8 cellular contexts compared by ENCODE assay signal in the genomic region with DNA sequence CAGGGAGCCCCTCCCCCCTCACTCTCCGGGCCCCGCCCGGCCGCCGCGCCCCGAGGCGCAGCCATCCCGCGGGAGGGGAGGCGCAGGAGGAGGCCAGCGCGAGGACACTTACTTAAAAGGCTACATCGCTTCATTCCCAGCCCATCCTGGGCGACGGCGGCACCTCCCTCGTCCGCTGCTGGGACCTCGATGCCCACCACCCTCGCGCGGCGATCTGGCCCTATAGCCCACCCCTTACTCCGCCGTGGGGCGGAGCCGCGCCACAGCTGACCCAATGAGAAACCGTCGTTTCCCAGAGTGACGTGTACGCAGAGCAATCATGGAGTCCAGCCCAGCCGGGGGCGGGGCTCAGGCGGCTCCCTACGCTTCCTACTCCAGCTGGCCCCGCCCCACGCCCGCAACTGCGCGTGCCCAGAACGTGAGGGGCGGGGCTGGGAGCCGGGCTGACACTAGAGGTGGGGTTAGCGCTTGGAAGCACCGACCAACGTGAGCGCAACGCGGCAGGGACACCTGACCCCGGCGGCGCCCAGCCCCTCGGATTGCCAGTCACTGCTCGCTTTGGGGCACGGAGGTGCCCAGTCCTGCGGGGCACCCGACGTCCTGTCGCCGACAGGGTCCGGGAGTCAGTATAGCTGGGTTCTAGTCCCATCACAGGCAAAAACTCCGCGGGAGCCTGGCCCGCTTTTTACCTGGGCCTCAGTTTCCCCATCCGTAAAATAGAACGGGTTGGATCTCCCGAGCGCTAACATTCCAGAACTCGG. TPM values are rescaled to one million over a fixed set of nuclear protein-coding genes. Genes with fewer than 3 reads are reported as not detected.
DNase-seq lines count a peak whose midpoint lies in the region; ATAC-seq and TF ChIP-seq lines count a peak whose summit lies in the region.

Gene ANKRD27, minus strand, starts transcription at position 222 of the 761 bp plus-strand sequence. CDS start 16,165 bp downstream, outside the sequence.

- H3K4me3 Mint-ChIP-seq in activated T-helper 2 cell treated with anti-CD3 and anti-CD28 coated beads, Interferon-gamma antibody, Interleukin-2, Interleukin-4, amounts not matched to agents 10 μg/mL and 5 μg/mL and 100 μg/mL, durations not matched to agents 14 hours and 24 hours and 36 hours (ENCODE audit: low read depth), result peak within 1 kb of the TSS; percentile 95
- peak within 1 kb of the TSS; percentile 96 for H3K4me3 Mint-ChIP-seq in natural killer cell treated with Interleukin-12 subunit alpha and Interleukin-12 subunit beta and Interleukin-15 and Interleukin-18, amount 100 ng/mL, for 72 hours

- H3K36me3 Mint-ChIP-seq in activated T-helper 2 cell treated with anti-CD3 and anti-CD28 coated beads, Interferon-gamma antibody, Interleukin-2, Interleukin-4, amounts not matched to agents 10 μg/mL and 5 μg/mL and 100 μg/mL, durations not matched to agents 14 hours and 24 hours and 36 hours (ENCODE audit: low read depth), result peaks cover 4% of the 10 kb centered on the region
- no peaks in the 10 kb centered on the region for H3K36me3 Mint-ChIP-seq in natural killer cell treated with Interleukin-12 subunit alpha and Interleukin-12 subunit beta and Interleukin-15 and Interleukin-18, amount 100 ng/mL, for 72 hours

- H3K27ac ChIP-seq in RWPE2 (ENCODE audit: poor library complexity, severe bottlenecking), result peak within 1 kb of the TSS; percentile 26

- H3K4me3 ChIP-seq in RWPE2 (ENCODE audit: severe bottlenecking), result peak within 1 kb of the TSS; percentile 67

- H3K4me1 Mint-ChIP-seq in activated T-helper 2 cell treated with anti-CD3 and anti-CD28 coated beads, Interferon-gamma antibody, Interleukin-2, Interleukin-4, amounts not matched to agents 10 μg/mL and 5 μg/mL and 100 μg/mL, durations not matched to agents 14 hours and 24 hours and 36 hours (ENCODE audit: low read depth), result peaks cover 26% of the 10 kb centered on the region
- peaks cover 27 to 30% of the 10 kb centered on the region in 2 donors for H3K4me1 Mint-ChIP-seq in natural killer cell treated with Interleukin-12 subunit alpha and Interleukin-12 subunit beta and Interleukin-15 and Interleukin-18, amount 100 ng/mL, for 72 hours (ENCODE audit: low read depth in 2 of 2)

- no peaks in the 10 kb centered on the region for H3K9me3 Mint-ChIP-seq in activated T-helper 2 cell treated with anti-CD3 and anti-CD28 coated beads, Interferon-gamma antibody, Interleukin-2, Interleukin-4, amounts not matched to agents 10 μg/mL and 5 μg/mL and 100 μg/mL, durations not matched to agents 14 hours and 24 hours and 36 hours
- no peaks in the 10 kb centered on the region for H3K9me3 Mint-ChIP-seq in natural killer cell treated with Interleukin-12 subunit alpha and Interleukin-12 subunit beta and Interleukin-15 and Interleukin-18, amount 100 ng/mL, for 72 hours

- H3K36me3 ChIP-seq in RWPE2 (ENCODE audit: low read depth), result 0 out of 2 replicates have a peak, but pooled peaks cover 2% of the 10 kb centered on the region

- intact Hi-C loops in activated T-helper 2 cell treated with anti-CD3 and anti-CD28 coated beads, Interferon-gamma antibody, Interleukin-2, Interleukin-4, amounts not matched to agents 10 μg/mL and 5 μg/mL and 100 μg/mL, durations not matched to agents 14 hours and 24 hours and 36 hours (cut with micrococcal nuclease), result loop anchor here (1.0 to 10.0 kb wide), 4 partner anchors 16 to 1500 kb away; partner anchors contain the start of genes FAAP24, LSM14A, NUDT19 and PDCD5

- no peaks in the 10 kb centered on the region for H3K9me3 ChIP-seq in RWPE2 (ENCODE audit: severe bottlenecking)

- peak; percentile 90 for ATAC-seq in RWPE2 (ENCODE audit: low read depth)
- ATAC-seq in natural killer cell treated with Interleukin-12 subunit alpha and Interleukin-12 subunit beta and Interleukin-15 and Interleukin-18, amount 100 ng/mL, for 72 hours, result peak; percentile 98
- ATAC-seq in stimulated activated naive CD8-positive, alpha-beta T cell treated with anti-CD3 and anti-CD28 coated beads, Interleukin-15, Interleukin-2, amounts not matched to agents 100 U/mL and 50 U/mL, for 24 hours, result peak; percentile 98

- H3K27me3 ChIP-seq in RWPE2 (ENCODE audit: insufficient read depth, poor library complexity, severe bottlenecking), result peaks cover 25% of the 10 kb centered on the region

- H3K4me1 ChIP-seq in RWPE2 (ENCODE audit: insufficient read depth, poor library complexity, severe bottlenecking), result no peaks in the 10 kb centered on the region

- DNase-seq in EL (peak; percentile 98), H4 (ENCODE audit: low spot score) (peak; percentile 97), LoVo (ENCODE audit: low spot score) (peak; percentile 99), RWPE2 (ENCODE audit: low spot score) (peak; percentile 97), fibroblast of peridontal ligament (ENCODE audit: extremely low read depth) (peak; percentile 96)
- peak; percentile 96 for DNase-seq in activated T-helper 2 cell treated with anti-CD3 and anti-CD28 coated beads, Interferon-gamma antibody, Interleukin-2, Interleukin-4, amounts not matched to agents 10 μg/mL and 5 μg/mL and 100 μg/mL, durations not matched to agents 14 hours and 24 hours and 36 hours (ENCODE audit: low spot score)
- DNase-seq in natural killer cell treated with Interleukin-12 subunit alpha and Interleukin-12 subunit beta and Interleukin-15 and Interleukin-18, amount 100 ng/mL, for 72 hours (ENCODE audit: low spot score), result peak; percentile 99
- peak; percentile 98 for DNase-seq in stimulated activated naive CD8-positive, alpha-beta T cell treated with anti-CD3 and anti-CD28 coated beads, Interleukin-15, Interleukin-2, amounts not matched to agents 100 U/mL and 50 U/mL, for 24 hours

- H3K27ac Mint-ChIP-seq in activated T-helper 2 cell treated with anti-CD3 and anti-CD28 coated beads, Interferon-gamma antibody, Interleukin-2, Interleukin-4, amounts not matched to agents 10 μg/mL and 5 μg/mL and 100 μg/mL, durations not matched to agents 14 hours and 24 hours and 36 hours, result peak within 1 kb of the TSS; percentile 84
- peak within 1 kb of the TSS; percentile 70 to 78 for H3K27ac Mint-ChIP-seq in natural killer cell treated with Interleukin-12 subunit alpha and Interleukin-12 subunit beta and Interleukin-15 and Interleukin-18, amount 100 ng/mL, for 72 hours

- peaks cover 15% of the 10 kb centered on the region for H3K27me3 Mint-ChIP-seq in activated T-helper 2 cell treated with anti-CD3 and anti-CD28 coated beads, Interferon-gamma antibody, Interleukin-2, Interleukin-4, amounts not matched to agents 10 μg/mL and 5 μg/mL and 100 μg/mL, durations not matched to agents 14 hours and 24 hours and 36 hours (ENCODE audit: low read depth)
- H3K27me3 Mint-ChIP-seq in natural killer cell treated with Interleukin-12 subunit alpha and Interleukin-12 subunit beta and Interleukin-15 and Interleukin-18, amount 100 ng/mL, for 72 hours, result peaks cover 5 to 6% of the 10 kb centered on the region in 2 donors

- no peak for TF ChIP-seq CTCF in RWPE2 (IDR thresholded peaks at IDR 0.05; ENCODE audit: poor library complexity, severe bottlenecking)

RNA-seq across cellular contexts. Expression of gene ANKRD27, which starts in this region (rescaled TPM):
- 19.3 and 27.6 TPM in 2 replicates for total RNA-seq in H4 (2014; rRNA removed; shearing (Covaris generic))
- total RNA-seq in activated T-helper 2 cell treated with anti-CD3 and anti-CD28 coated beads, Interferon-gamma antibody, Interleukin-2, Interleukin-4, amounts not matched to agents 10 μg/mL and 5 μg/mL and 100 μg/mL, durations not matched to agents 14 hours and 24 hours and 36 hours, result 35.6 and 38.3 TPM in 2 replicates
- total RNA-seq in natural killer cell treated with Interleukin-12 subunit alpha and Interleukin-12 subunit beta and Interleukin-15 and Interleukin-18, amount 100 ng/mL, for 72 hours, result 10 to 100 TPM; 47.3 to 55.6 TPM

Comparison
In these comparisons a context has a peak if more than half of its experiments do, and no peak if none do; other contexts are left out.
1. Peak in every context shown above with its lines: DNase-seq, ATAC-seq, H3K4me3 ChIP-seq and H3K27ac ChIP-seq.